ENCODE assay signal across 8 cellular contexts in the genomic region with DNA sequence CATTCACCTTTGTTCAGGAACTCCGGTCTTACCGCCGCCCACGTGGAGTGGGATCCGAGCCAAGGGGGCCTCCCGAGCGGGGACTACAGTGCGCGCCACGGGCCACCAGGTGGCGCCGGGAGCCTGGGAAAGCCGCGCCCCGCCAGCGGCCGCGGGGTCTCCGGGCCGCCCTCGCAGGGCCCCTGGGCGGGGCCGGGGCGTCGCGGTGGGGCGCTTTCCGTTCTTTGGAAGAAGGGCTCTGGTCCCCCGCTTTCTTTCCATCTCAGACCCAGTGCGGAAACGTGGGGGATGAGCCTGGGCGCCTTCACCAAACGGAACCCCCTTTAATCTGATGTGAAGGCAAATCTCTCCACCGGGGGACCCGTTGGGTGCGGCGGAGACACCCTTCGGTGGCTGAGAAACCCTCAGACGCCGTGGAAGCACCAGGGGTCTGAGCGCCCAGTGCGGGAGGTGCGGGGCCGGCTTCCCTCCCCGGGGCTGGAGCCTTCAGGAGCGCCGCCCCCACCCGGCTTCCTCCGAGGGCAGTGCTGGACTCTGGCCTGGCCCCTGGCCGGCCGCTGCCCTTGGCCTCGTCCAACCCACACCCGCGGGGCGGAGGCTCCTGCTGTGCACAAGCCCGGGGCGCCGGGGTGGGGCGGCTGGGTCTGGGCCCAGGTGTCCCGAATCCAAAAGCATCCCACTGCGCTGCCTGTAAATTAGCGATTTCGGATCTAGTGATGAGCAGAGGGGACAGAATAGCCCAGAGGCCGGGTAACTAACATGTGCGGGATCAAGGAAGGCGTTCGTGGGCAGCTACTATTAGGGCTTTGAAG. TPM values are rescaled to one million over a fixed set of nuclear protein-coding genes. Genes with fewer than 3 reads are reported as not detected.
DNase-seq lines count a peak whose midpoint lies in the region; ATAC-seq, FAIRE-seq and TF ChIP-seq lines count a peak whose summit lies in the region.

No MANE protein-coding gene starts in this region.

- peak overlapping the region; percentile 62 for H3K4me3 ChIP-seq in astrocyte of the cerebellum (ENCODE audit: low read depth, low read length)

- peak; percentile 35 for FAIRE-seq in GM12891 (lab: Jason Lieb, UNC)

- TF ChIP-seq CTCF in astrocyte of the cerebellum (IDR thresholded peaks at IDR 0.05; ENCODE audit: low read depth, low read length, missing control alignments), result peak; percentile 71

- DNase-seq in GM12891 (ENCODE audit: insufficient read length, low spot score), result peak; percentile 95
- peak; percentile 70 for DNase-seq in NCI-H1092 (lab: John Stamatoyannopoulos, UW)
- DNase-seq in T-helper 22 cell (ENCODE audit: low read depth), result peak; percentile 76
- peak; percentile 49 for DNase-seq in astrocyte of the cerebellum (ENCODE audit: low read depth)
- DNase-seq in hippocampal formation (lab: John Stamatoyannopoulos, UW), result peak; percentile 58 to 64
- DNase-seq in retina, result peak; percentile 94
- DNase-seq in cortex of kidney (lab: John Stamatoyannopoulos, UW), result no peak

- in situ Hi-C loops in astrocyte of the cerebellum (cut with HindIII; ENCODE audit: low sequenced_read_pairs), result loop anchor here (25.0 kb wide), 1 partner anchor 439 kb away; no protein-coding TSS in a partner anchor

- peak; percentile 92 for ATAC-seq in HG02610 (IDR thresholded peaks at IDR 0.05; ENCODE audit: unreplicated experiment)

- peak; percentile 61; the same call in 1 of the 2 replicates for TF ChIP-seq POLR2A in GM12891 (IDR thresholded peaks at IDR 0.05; ENCODE audit: low read depth, low read length)

TF ChIP-seq in GM12891, 5 proteins besides CTCF, POLR2A, EP300 and RAD21:
- 0 out of 2 replicates have a peak, but pooled peaks have one; percentile 33 for TF ChIP-seq POLR2AphosphoS5 (IDR thresholded peaks at IDR 0.05; ENCODE audit: low read depth, low read length)
- TF ChIP-seq PAX5 (IDR thresholded peaks at IDR 0.05; ENCODE audit: insufficient read depth, low read length, severe bottlenecking), result peak; percentile 52
- TF ChIP-seq SPI1 (IDR thresholded peaks at IDR 0.05; ENCODE audit: low read depth, low read length), result no peak
- peak; percentile 44; the same call in 1 of the 2 replicates for TF ChIP-seq TAF1 (IDR thresholded peaks at IDR 0.05; ENCODE audit: low read depth, low read length)
- TF ChIP-seq POU2F2 (IDR thresholded peaks at IDR 0.05; ENCODE audit: low read depth, low read length), result peak; percentile 45; the same call in 1 of the 2 replicates
TF ChIP-seq in GM12891: peak in this region for 4.

RNA-seq across cellular contexts. Expression of gene GORASP2, which starts 44.6 kb away (rescaled TPM):
- 63.8 TPM for polyA plus RNA-seq in GM12891 (2012; ENCODE audit: low read depth, missing spikeins)
